Comparison of ENCODE assay signal across 16 cellular contexts in genomic region chrX:43753637-43754036, GRCh38.
"Had no signal": no experiment of that assay in that cellular context is flagged by ENCODE, and none has a peak within 500 bp of the region (broad histone marks: within the 10 kb centered on the region; RNA-seq: fewer than 3 reads in every experiment).

No MANE protein-coding gene starts in this region.

- H3K4me3 ChIP-seq: breast epithelium, tibial nerve, vagina had no signal

- H3K9me3 ChIP-seq: tibial nerve, vagina had no signal

- H3K4me1 ChIP-seq: breast epithelium, tibial nerve, vagina had no signal

- DNase-seq: activated CD4-positive, alpha-beta T cell treated with anti-CD3 and anti-CD28 coated beads, Interleukin-2, amount 10 ng/mL, durations not matched to agents 7 days and 5 days; activated CD8-positive, alpha-beta T cell treated with anti-CD3 and anti-CD28 coated beads, Interleukin-2, amount 10 ng/mL, durations not matched to agents 7 days and 5 days; activated naive CD4-positive, alpha-beta T cell treated with anti-CD3 and anti-CD28 coated beads for 36 hours; activated T-cell treated with anti-CD3 and anti-CD28 coated beads, Interleukin-2, amount 50 U/mL, for 4 hours; aorta; cerebellar nuclear complex; effector CD8-positive, alpha-beta T cell; foreskin melanocyte; glutamatergic neuron; hypothalamus; stimulated activated CD4-positive, alpha-beta T cell treated with anti-CD3 and anti-CD28 coated beads, Interleukin-2, amount 100 ng/mL, for 24 hours; T-helper 1 cell had no signal

- H3K27me3 ChIP-seq: vagina had no signal

- H3K36me3 ChIP-seq: breast epithelium, tibial nerve, vagina had no signal

- H3K27ac ChIP-seq: breast epithelium, tibial nerve, vagina had no signal

- ATAC-seq: activated CD8-positive, alpha-beta T cell treated with anti-CD3 and anti-CD28 coated beads, Interleukin-2, amount 10 ng/mL, durations not matched to agents 7 days and 5 days; activated T-cell treated with anti-CD3 and anti-CD28 coated beads, Interleukin-2, amount 50 U/mL, for 4 hours; esophagus mucosa had no signal
